Comparison of ENCODE assay signal across 1 cellular context in the genomic region with DNA sequence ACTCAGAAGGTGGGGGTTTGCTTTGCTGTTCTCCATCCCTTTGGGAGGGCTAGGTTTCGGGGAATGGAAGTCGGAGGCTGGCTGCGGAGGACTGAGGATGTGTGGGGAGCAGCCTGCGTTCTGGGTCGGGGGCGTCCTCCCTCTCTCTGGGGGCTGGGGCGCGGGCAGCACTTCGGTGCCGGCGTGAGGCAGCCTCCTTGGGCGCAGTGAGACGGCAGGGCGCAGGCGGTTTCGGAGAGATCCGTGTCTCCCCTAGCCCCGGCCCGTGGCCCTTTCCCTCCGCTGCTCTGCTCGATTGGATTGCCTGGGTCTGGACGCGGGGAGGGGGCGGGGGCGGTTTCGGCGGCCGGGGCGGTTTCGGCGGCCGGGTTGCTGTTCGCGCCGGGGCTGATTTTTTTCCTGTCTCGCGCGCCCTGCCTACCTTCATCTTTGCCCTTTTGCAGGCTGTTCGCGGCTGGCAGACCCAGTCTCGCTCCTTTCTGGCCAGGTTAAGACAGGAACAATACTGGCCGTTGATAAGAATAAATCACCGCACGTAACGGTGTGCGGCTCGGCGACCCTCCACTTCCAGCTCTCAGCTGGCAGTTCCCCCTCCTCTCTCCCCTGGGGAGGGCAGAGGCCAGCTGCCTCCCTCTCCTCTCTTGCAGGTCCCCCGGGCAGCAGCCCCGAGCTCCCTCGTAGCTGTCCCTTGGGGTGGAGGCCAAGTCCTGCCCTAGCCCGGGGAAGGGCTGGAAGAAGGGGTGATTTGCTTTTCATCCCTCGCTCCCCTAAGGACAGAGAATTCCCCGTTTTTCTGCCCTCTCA.
TF ChIP-seq lines count a peak whose summit lies in the region.

No MANE protein-coding gene starts in this region.

TF ChIP-seq in HEK293, 187 proteins besides CTCF, POLR2A, EP300 and RAD21 (continued from another document and continues in another):
- TF ChIP-seq, protein P1, sequence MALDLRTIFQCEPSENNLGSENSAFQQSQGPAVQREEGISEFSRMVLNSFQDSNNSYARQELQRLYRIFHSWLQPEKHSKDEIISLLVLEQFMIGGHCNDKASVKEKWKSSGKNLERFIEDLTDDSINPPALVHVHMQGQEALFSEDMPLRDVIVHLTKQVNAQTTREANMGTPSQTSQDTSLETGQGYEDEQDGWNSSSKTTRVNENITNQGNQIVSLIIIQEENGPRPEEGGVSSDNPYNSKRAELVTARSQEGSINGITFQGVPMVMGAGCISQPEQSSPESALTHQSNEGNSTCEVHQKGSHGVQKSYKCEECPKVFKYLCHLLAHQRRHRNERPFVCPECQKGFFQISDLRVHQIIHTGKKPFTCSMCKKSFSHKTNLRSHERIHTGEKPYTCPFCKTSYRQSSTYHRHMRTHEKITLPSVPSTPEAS (tag by site-specific recombination; IDR thresholded peaks at IDR 0.05), result no peak
- TF ChIP-seq, protein P2, sequence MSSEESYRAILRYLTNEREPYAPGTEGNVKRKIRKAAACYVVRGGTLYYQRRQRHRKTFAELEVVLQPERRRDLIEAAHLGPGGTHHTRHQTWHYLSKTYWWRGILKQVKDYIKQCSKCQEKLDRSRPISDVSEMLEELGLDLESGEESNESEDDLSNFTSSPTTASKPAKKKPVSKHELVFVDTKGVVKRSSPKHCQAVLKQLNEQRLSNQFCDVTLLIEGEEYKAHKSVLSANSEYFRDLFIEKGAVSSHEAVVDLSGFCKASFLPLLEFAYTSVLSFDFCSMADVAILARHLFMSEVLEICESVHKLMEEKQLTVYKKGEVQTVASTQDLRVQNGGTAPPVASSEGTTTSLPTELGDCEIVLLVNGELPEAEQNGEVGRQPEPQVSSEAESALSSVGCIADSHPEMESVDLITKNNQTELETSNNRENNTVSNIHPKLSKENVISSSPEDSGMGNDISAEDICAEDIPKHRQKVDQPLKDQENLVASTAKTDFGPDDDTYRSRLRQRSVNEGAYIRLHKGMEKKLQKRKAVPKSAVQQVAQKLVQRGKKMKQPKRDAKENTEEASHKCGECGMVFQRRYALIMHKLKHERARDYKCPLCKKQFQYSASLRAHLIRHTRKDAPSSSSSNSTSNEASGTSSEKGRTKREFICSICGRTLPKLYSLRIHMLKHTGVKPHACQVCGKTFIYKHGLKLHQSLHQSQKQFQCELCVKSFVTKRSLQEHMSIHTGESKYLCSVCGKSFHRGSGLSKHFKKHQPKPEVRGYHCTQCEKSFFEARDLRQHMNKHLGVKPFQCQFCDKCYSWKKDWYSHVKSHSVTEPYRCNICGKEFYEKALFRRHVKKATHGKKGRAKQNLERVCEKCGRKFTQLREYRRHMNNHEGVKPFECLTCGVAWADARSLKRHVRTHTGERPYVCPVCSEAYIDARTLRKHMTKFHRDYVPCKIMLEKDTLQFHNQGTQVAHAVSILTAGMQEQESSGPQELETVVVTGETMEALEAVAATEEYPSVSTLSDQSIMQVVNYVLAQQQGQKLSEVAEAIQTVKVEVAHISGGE (tag by site-specific recombination; conservative IDR thresholded peaks at IDR 0.05; ENCODE audit: low read depth), result no peak
- TF ChIP-seq ZNF571 (tag by site-specific recombination; IDR thresholded peaks at IDR 0.05) (no peak), ZNF391 (tag by site-specific recombination; IDR thresholded peaks at IDR 0.05; ENCODE audit: borderline replicate concordance, low read depth) (no peak), YY2 (tag by site-specific recombination; IDR thresholded peaks at IDR 0.05) (no peak), ZSCAN16 (tag by site-specific recombination; IDR thresholded peaks at IDR 0.05) (no peak), EGR2 (tag by site-specific recombination; IDR thresholded peaks at IDR 0.05; ENCODE audit: low read depth) (peak; percentile 86), ZNF830 (tag by site-specific recombination; IDR thresholded peaks at IDR 0.05; ENCODE audit: low read depth) (no peak), GFI1B (tag by site-specific recombination; IDR thresholded peaks at IDR 0.05) (no peak), ZNF394 (tag by site-specific recombination; IDR thresholded peaks at IDR 0.05; ENCODE audit: borderline replicate concordance) (no peak), ZFP41 (tag by site-specific recombination; IDR thresholded peaks at IDR 0.05; ENCODE audit: borderline replicate concordance) (no peak), ZNF585B (tag by site-specific recombination; IDR thresholded peaks at IDR 0.05) (no peak), ZNF626 (tag by site-specific recombination; IDR thresholded peaks at IDR 0.05) (no peak), ZEB2 (tag by site-specific recombination; IDR thresholded peaks at IDR 0.05) (0 out of 2 replicates have a peak, but pooled peaks have one; percentile 15), ZBTB17 (tag by site-specific recombination; IDR thresholded peaks at IDR 0.05) (peak; percentile 91), ZNF426 (tag by site-specific recombination; IDR thresholded peaks at IDR 0.05) (no peak), ZNF274 (IDR thresholded peaks at IDR 0.05; ENCODE audit: low read length) (no peak), ZNF274 (tag by site-specific recombination; IDR thresholded peaks at IDR 0.05; ENCODE audit: borderline replicate concordance) (no peak), ZNF248 (tag by site-specific recombination; IDR thresholded peaks at IDR 0.05) (no peak), TCF7L2 (IDR thresholded peaks at IDR 0.05; ENCODE audit: borderline replicate concordance, low read depth, low read length) (no peak), ZBTB20 (tag by site-specific recombination; IDR thresholded peaks at IDR 0.05) (peak; percentile 71; the same call in 1 of the 2 replicates), ZNF555 (tag by site-specific recombination; conservative IDR thresholded peaks at IDR 0.05) (no peak), WT1 (tag by site-specific recombination; IDR thresholded peaks at IDR 0.05) (no peak), ZNF510 (tag by site-specific recombination; IDR thresholded peaks at IDR 0.05; ENCODE audit: insufficient replicate concordance) (no peak), GLI2 (tag by site-specific recombination; IDR thresholded peaks at IDR 0.05; ENCODE audit: borderline replicate concordance, low read depth) (no peak), ZNF175 (tag by site-specific recombination; IDR thresholded peaks at IDR 0.05) (no peak), ZNF621 (tag by site-specific recombination; IDR thresholded peaks at IDR 0.05) (no peak), ZNF211 (tag by site-specific recombination; IDR thresholded peaks at IDR 0.05; ENCODE audit: low read depth) (no peak), ZNF600 (tag by site-specific recombination; IDR thresholded peaks at IDR 0.05) (peak; percentile 85), KLF16 (tag by site-specific recombination; IDR thresholded peaks at IDR 0.05) (no peak), ZNF596 (tag by site-specific recombination; IDR thresholded peaks at IDR 0.05) (no peak), ZNF311 (tag by site-specific recombination; IDR thresholded peaks at IDR 0.05; ENCODE audit: borderline replicate concordance) (no peak), ZNF112 (tag by site-specific recombination; IDR thresholded peaks at IDR 0.05) (no peak), ZNF266 (tag by site-specific recombination; IDR thresholded peaks at IDR 0.05; ENCODE audit: low read depth) (no peak), ZBTB7A (tag by site-specific recombination; IDR thresholded peaks at IDR 0.05; ENCODE audit: low read depth) (no peak), ZNF132 (tag by site-specific recombination; IDR thresholded peaks at IDR 0.05; ENCODE audit: borderline replicate concordance) (no peak), ZNF473 (tag by site-specific recombination; IDR thresholded peaks at IDR 0.05) (no peak)
- TF ChIP-seq, protein P3, sequence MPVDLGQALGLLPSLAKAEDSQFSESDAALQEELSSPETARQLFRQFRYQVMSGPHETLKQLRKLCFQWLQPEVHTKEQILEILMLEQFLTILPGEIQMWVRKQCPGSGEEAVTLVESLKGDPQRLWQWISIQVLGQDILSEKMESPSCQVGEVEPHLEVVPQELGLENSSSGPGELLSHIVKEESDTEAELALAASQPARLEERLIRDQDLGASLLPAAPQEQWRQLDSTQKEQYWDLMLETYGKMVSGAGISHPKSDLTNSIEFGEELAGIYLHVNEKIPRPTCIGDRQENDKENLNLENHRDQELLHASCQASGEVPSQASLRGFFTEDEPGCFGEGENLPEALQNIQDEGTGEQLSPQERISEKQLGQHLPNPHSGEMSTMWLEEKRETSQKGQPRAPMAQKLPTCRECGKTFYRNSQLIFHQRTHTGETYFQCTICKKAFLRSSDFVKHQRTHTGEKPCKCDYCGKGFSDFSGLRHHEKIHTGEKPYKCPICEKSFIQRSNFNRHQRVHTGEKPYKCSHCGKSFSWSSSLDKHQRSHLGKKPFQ (tag by site-specific recombination; IDR thresholded peaks at IDR 0.05), result no peak
- TF ChIP-seq, protein P4, sequence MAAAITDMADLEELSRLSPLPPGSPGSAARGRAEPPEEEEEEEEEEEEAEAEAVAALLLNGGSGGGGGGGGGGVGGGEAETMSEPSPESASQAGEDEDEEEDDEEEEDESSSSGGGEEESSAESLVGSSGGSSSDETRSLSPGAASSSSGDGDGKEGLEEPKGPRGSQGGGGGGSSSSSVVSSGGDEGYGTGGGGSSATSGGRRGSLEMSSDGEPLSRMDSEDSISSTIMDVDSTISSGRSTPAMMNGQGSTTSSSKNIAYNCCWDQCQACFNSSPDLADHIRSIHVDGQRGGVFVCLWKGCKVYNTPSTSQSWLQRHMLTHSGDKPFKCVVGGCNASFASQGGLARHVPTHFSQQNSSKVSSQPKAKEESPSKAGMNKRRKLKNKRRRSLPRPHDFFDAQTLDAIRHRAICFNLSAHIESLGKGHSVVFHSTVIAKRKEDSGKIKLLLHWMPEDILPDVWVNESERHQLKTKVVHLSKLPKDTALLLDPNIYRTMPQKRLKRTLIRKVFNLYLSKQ (tag by site-specific recombination; IDR thresholded peaks at IDR 0.05; ENCODE audit: borderline replicate concordance), result no peak
- TF ChIP-seq, protein P5, sequence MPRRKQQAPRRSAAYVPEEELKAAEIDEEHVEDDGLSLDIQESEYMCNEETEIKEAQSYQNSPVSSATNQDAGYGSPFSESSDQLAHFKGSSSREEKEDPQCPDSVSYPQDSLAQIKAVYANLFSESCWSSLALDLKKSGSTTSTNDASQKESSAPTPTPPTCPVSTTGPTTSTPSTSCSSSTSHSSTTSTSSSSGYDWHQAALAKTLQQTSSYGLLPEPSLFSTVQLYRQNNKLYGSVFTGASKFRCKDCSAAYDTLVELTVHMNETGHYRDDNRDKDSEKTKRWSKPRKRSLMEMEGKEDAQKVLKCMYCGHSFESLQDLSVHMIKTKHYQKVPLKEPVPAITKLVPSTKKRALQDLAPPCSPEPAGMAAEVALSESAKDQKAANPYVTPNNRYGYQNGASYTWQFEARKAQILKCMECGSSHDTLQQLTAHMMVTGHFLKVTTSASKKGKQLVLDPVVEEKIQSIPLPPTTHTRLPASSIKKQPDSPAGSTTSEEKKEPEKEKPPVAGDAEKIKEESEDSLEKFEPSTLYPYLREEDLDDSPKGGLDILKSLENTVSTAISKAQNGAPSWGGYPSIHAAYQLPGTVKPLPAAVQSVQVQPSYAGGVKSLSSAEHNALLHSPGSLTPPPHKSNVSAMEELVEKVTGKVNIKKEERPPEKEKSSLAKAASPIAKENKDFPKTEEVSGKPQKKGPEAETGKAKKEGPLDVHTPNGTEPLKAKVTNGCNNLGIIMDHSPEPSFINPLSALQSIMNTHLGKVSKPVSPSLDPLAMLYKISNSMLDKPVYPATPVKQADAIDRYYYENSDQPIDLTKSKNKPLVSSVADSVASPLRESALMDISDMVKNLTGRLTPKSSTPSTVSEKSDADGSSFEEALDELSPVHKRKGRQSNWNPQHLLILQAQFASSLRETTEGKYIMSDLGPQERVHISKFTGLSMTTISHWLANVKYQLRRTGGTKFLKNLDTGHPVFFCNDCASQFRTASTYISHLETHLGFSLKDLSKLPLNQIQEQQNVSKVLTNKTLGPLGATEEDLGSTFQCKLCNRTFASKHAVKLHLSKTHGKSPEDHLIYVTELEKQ (tag by site-specific recombination; IDR thresholded peaks at IDR 0.05; ENCODE audit: borderline replicate concordance), result no peak
- TF ChIP-seq, protein P6, sequence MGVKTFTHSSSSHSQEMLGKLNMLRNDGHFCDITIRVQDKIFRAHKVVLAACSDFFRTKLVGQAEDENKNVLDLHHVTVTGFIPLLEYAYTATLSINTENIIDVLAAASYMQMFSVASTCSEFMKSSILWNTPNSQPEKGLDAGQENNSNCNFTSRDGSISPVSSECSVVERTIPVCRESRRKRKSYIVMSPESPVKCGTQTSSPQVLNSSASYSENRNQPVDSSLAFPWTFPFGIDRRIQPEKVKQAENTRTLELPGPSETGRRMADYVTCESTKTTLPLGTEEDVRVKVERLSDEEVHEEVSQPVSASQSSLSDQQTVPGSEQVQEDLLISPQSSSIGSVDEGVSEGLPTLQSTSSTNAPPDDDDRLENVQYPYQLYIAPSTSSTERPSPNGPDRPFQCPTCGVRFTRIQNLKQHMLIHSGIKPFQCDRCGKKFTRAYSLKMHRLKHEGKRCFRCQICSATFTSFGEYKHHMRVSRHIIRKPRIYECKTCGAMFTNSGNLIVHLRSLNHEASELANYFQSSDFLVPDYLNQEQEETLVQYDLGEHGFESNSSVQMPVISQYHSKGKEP (tag by site-specific recombination; IDR thresholded peaks at IDR 0.05), result no peak
- TF ChIP-seq, protein P7, sequence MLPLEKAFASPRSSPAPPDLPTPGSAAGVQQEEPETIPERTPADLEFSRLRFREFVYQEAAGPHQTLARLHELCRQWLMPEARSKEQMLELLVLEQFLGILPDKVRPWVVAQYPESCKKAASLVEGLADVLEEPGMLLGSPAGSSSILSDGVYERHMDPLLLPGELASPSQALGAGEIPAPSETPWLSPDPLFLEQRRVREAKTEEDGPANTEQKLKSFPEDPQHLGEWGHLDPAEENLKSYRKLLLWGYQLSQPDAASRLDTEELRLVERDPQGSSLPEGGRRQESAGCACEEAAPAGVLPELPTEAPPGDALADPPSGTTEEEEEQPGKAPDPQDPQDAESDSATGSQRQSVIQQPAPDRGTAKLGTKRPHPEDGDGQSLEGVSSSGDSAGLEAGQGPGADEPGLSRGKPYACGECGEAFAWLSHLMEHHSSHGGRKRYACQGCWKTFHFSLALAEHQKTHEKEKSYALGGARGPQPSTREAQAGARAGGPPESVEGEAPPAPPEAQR (tag by site-specific recombination; IDR thresholded peaks at IDR 0.05), result no peak
- TF ChIP-seq, protein P8, sequence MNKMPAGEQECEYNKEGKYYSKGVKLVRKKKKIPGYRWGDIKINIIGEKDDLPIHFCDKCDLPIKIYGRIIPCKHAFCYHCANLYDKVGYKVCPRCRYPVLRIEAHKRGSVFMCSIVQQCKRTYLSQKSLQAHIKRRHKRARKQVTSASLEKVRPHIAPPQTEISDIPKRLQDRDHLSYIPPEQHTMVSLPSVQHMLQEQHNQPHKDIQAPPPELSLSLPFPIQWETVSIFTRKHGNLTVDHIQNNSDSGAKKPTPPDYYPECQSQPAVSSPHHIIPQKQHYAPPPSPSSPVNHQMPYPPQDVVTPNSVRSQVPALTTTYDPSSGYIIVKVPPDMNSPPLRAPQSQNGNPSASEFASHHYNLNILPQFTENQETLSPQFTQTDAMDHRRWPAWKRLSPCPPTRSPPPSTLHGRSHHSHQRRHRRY (tag by site-specific recombination; IDR thresholded peaks at IDR 0.05), result no peak
